26 cellular contexts compared by ENCODE assay signal in genomic region chr17:11719203-11719602, GRCh38.
"Had no signal": no experiment of that assay in that cellular context is flagged by ENCODE, and none has a peak within 500 bp of the region (broad histone marks: within the 10 kb centered on the region; RNA-seq: fewer than 3 reads in every experiment).

No MANE protein-coding gene starts in this region.

- DNase-seq: naive B cell; naive thymus-derived CD8-positive, alpha-beta T cell; nephron progenitor cell; ovary; posterior cingulate gyrus; psoas muscle; right cardiac atrium; right lobe of liver; stimulated activated CD4-positive, alpha-beta T cell treated with anti-CD3 and anti-CD28 coated beads, Interleukin-15, amount 100 ng/mL, for 24 hours; stimulated activated CD4-positive, alpha-beta T cell treated with anti-CD3 and anti-CD28 coated beads, Interleukin-2, amount 100 ng/mL, for 24 hours; stimulated activated CD4-positive, alpha-beta T cell treated with anti-CD3 and anti-CD28 coated beads, Interleukin-2, amount 100 ng/mL, for 48 hours; stimulated activated CD4-positive, alpha-beta T cell treated with anti-CD3 and anti-CD28 coated beads, Interleukin-4, amount 100 ng/mL, for 24 hours; stimulated activated naive B cell treated with anti-CD40 and anti-IgM and Interleukin-4, amounts not matched to agents 10 μg/mL and 1 μg/mL and 100 μg/mL, for 72 hours; stimulated activated naive CD4-positive, alpha-beta T cell treated with Interleukin-2 at 50 U/mL for 16 hours; stomach; thyroid gland; trophoblast cell; uterus had no signal

- H3K4me3 ChIP-seq: ovary, psoas muscle, right lobe of liver, skin epidermis, stomach, thoracic aorta, thyroid gland, tibial nerve, upper lobe of left lung, uterus had no signal

- H3K27ac ChIP-seq: neutrophil, ovary, parathyroid adenoma, psoas muscle, right lobe of liver, skin epidermis, stomach, thyroid gland, tibial nerve, upper lobe of left lung, uterus had no signal

- H2AFZ ChIP-seq: parathyroid adenoma had no signal

- H3K9ac ChIP-seq: parathyroid adenoma had no signal

- H3K4me1 ChIP-seq: parathyroid adenoma, psoas muscle, right lobe of liver, stomach, thyroid gland, tibial nerve, upper lobe of left lung, uterus had no signal

- H3K9me3 ChIP-seq: neutrophil, ovary, psoas muscle, right lobe of liver, stomach, thoracic aorta, thyroid gland, tibial nerve, upper lobe of left lung, uterus had no signal

- H3K79me2 ChIP-seq: parathyroid adenoma had no signal

- H3K27me3 ChIP-seq: neutrophil, ovary, right lobe of liver, stomach, thyroid gland, tibial nerve, upper lobe of left lung, uterus had no signal

- H3K36me3 ChIP-seq: neutrophil, ovary, right lobe of liver, stomach, thoracic aorta, thyroid gland, tibial nerve, upper lobe of left lung, uterus had no signal

- ATAC-seq: naive thymus-derived CD8-positive, alpha-beta T cell; natural killer cell treated with Interleukin-12 subunit alpha and Interleukin-12 subunit beta and Interleukin-15 and Interleukin-18, amount 100 ng/mL, for 72 hours; psoas muscle; right cardiac atrium; stimulated activated effector memory CD8-positive, alpha-beta T cell treated with anti-CD3 and anti-CD28 coated beads, Interleukin-12 subunit alpha, Interleukin-12 subunit beta, amount 100 ng/mL, for 72 hours; stimulated activated naive B cell treated with anti-CD40 and anti-IgM and Interleukin-4, amounts not matched to agents 10 μg/mL and 1 μg/mL and 100 μg/mL, for 72 hours had no signal
